ENCODE assay signal across 1 cellular context in the genomic region with DNA sequence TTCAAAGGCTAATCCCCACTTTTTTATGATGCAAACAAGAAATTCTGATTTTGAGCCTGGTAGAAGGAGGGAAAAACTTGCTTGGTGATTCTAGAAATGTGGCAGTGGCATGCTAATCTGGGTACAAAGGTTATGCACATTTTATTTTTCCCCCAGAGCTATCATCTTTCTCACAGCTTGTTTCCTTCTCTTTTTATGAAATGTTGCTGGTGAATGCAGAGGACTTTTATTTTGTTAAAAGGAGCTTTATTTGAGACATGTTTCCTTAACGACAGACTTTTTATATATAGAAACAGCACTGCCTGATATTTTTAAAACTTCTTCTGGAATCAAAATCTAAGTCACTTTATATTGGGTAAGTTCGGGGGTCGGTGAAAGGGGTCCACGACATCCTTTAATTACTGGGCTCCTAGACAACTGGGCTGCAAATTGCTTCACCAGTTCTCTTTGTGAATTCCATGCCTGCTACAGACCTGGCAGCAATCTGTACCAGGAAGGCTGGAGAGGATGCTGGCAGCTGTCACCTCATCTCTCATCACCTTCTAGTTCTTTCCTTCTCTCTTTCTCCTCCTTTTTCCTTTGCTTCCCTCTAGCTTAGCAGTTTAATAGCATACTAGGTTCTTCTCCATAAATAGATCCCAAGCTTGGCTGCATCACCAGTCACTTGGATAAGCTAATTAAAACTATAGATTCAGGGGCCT.
TF ChIP-seq lines count a peak whose summit lies in the region.

No MANE protein-coding gene starts in this region.

TF ChIP-seq in GM23338, 12 proteins besides CTCF, POLR2A, EP300 and RAD21 (continued from another document):
- TF ChIP-seq, protein P1, sequence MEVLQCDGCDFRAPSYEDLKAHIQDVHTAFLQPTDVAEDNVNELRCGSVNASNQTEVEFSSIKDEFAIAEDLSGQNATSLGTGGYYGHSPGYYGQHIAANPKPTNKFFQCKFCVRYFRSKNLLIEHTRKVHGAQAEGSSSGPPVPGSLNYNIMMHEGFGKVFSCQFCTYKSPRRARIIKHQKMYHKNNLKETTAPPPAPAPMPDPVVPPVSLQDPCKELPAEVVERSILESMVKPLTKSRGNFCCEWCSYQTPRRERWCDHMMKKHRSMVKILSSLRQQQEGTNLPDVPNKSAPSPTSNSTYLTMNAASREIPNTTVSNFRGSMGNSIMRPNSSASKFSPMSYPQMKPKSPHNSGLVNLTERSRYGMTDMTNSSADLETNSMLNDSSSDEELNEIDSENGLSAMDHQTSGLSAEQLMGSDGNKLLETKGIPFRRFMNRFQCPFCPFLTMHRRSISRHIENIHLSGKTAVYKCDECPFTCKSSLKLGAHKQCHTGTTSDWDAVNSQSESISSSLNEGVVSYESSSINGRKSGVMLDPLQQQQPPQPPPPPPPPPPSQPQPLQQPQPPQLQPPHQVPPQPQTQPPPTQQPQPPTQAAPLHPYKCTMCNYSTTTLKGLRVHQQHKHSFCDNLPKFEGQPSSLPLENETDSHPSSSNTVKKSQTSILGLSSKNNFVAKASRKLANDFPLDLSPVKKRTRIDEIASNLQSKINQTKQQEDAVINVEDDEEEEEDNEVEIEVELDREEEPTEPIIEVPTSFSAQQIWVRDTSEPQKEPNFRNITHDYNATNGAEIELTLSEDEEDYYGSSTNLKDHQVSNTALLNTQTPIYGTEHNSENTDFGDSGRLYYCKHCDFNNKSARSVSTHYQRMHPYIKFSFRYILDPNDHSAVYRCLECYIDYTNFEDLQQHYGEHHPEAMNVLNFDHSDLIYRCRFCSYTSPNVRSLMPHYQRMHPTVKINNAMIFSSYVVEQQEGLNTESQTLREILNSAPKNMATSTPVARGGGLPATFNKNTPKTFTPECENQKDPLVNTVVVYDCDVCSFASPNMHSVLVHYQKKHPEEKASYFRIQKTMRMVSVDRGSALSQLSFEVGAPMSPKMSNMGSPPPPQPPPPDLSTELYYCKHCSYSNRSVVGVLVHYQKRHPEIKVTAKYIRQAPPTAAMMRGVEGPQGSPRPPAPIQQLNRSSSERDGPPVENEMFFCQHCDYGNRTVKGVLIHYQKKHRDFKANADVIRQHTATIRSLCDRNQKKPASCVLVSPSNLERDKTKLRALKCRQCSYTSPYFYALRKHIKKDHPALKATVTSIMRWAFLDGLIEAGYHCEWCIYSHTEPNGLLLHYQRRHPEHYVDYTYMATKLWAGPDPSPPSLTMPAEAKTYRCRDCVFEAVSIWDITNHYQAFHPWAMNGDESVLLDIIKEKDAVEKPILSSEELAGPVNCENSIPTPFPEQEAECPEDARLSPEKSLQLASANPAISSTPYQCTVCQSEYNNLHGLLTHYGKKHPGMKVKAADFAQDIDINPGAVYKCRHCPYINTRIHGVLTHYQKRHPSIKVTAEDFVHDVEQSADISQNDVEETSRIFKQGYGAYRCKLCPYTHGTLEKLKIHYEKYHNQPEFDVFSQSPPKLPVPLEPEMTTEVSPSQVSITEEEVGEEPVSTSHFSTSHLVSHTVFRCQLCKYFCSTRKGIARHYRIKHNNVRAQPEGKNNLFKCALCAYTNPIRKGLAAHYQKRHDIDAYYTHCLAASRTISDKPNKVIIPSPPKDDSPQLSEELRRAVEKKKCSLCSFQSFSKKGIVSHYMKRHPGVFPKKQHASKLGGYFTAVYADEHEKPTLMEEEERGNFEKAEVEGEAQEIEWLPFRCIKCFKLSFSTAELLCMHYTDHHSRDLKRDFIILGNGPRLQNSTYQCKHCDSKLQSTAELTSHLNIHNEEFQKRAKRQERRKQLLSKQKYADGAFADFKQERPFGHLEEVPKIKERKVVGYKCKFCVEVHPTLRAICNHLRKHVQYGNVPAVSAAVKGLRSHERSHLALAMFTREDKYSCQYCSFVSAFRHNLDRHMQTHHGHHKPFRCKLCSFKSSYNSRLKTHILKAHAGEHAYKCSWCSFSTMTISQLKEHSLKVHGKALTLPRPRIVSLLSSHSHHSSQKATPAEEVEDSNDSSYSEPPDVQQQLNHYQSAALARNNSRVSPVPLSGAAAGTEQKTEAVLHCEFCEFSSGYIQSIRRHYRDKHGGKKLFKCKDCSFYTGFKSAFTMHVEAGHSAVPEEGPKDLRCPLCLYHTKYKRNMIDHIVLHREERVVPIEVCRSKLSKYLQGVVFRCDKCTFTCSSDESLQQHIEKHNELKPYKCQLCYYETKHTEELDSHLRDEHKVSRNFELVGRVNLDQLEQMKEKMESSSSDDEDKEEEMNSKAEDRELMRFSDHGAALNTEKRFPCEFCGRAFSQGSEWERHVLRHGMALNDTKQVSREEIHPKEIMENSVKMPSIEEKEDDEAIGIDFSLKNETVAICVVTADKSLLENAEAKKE (CRISPR knock-in tag; IDR thresholded peaks at IDR 0.05), result no peak
